Comparison of ENCODE assay signal across 9 cellular contexts in genomic region chr3:88149516-88150362, GRCh38. TPM values are rescaled to one million over a fixed set of nuclear protein-coding genes. Genes with fewer than 3 reads are reported as not detected.
DNase-seq lines count a peak whose midpoint lies in the region; ATAC-seq, FAIRE-seq and TF ChIP-seq lines count a peak whose summit lies in the region.
"Had no signal": no experiment of that assay in that cellular context is flagged by ENCODE, and none has a peak within 500 bp of the region (broad histone marks: within the 10 kb centered on the region; RNA-seq: fewer than 3 reads in every experiment).

Gene C3orf38, plus strand, starts transcription at chr3:88149959. Its CDS starts 94 bp downstream, at chr3:88150053.

- FAIRE-seq in GM19239 (lab: Jason Lieb, UNC): peak; percentile 96
- FAIRE-seq: islet of Langerhans had no signal

- DNase-seq in BE2C (peak; percentile 90), GM19239 (ENCODE audit: insufficient read length, low spot score) (peak; percentile 36), NCI-H510A treated with DMSO at 0.1 percent for 48 hours (lab: John Stamatoyannopoulos, UW) (peak; percentile 80), colonic mucosa (peak; percentile 91)
- peak; percentile 66 to 71 for DNase-seq in activated CD4-positive, alpha-beta T cell treated with anti-CD3 and anti-CD28 coated beads for 4 hours
- DNase-seq in stimulated activated CD4-positive, alpha-beta T cell treated with anti-CD3 and anti-CD28 coated beads, Interleukin-1b, Interleukin-23, amount 100 ng/mL, for 24 hours (ENCODE audit: low read depth in 4 of 4, low spot score in 1 of 4): peak; percentile 43 to 72 (median 64)

- intact Hi-C loops in colonic mucosa (cut with DNase I): loop anchor here (5.0 kb wide), 1 partner anchor 87 kb away; no protein-coding TSS in a partner anchor

- H3K27me3 ChIP-seq in BE2C (no peaks in the 10 kb centered on the region), colonic mucosa (no peaks in the 10 kb centered on the region), layer of hippocampus (ENCODE audit: control insufficient read depth, insufficient read depth, low read length) (no peaks in the 10 kb centered on the region)

- H3K4me3 ChIP-seq in BE2C (ENCODE audit: low read depth, low read length) (peak within 1 kb of the TSS; percentile 96), colonic mucosa (peak within 1 kb of the TSS; percentile 73)

- H3K9ac ChIP-seq in colonic mucosa (ENCODE audit: low read depth in 2 of 2, low read length in 2 of 2): peak within 1 kb of the TSS; percentile 81 to 98

- no peak for TF ChIP-seq CTCF in BE2C (IDR thresholded peaks at IDR 0.05; ENCODE audit: low read depth, low read length)
- TF ChIP-seq CTCF in colonic mucosa (IDR thresholded peaks at IDR 0.05): no peak

- H3K27ac ChIP-seq in colonic mucosa: peak within 1 kb of the TSS; percentile 95
- peak within 1 kb of the TSS; percentile 96 for H3K27ac ChIP-seq in layer of hippocampus (ENCODE audit: low read depth, low read length)

- H3K4me1 ChIP-seq in BE2C (no peaks in the 10 kb centered on the region), colonic mucosa (no peaks in the 10 kb centered on the region)

- H3K36me3 ChIP-seq in BE2C (peaks cover 3% of the 10 kb centered on the region), colonic mucosa (peaks cover 2% of the 10 kb centered on the region)

- ATAC-seq in HG03442 (IDR thresholded peaks at IDR 0.05; ENCODE audit: unreplicated experiment): peak; percentile 79

- no peaks in the 10 kb centered on the region for H3K9me3 ChIP-seq in BE2C
- H3K9me3 ChIP-seq in colonic mucosa: no peaks in the 10 kb centered on the region

RNA-seq across cellular contexts. Expression of gene C3orf38, which starts in this region (rescaled TPM):
- polyA plus RNA-seq in BE2C (2012; ENCODE audit: insufficient read depth, insufficient read length, low read depth): 16.3 TPM
- 10 to 100 TPM; 19.2 to 24.7 TPM for total RNA-seq in colonic mucosa

Comparison
In these comparisons a context has a peak if more than half of its experiments do, and no peak if none do; other contexts are left out.
1. Peak in every context shown above with its lines: DNase-seq, ATAC-seq, H3K4me3 ChIP-seq and H3K27ac ChIP-seq.
2. DNase-seq: peak in every context shown above with its lines; median percentile 91 in colonic mucosa; 90 in BE2C; 80 in NCI-H510A treated with DMSO at 0.1 percent for 48 hours; 68 in activated CD4-positive, alpha-beta T cell treated with anti-CD3 and anti-CD28 coated beads for 4 hours; 64 in stimulated activated CD4-positive, alpha-beta T cell treated with anti-CD3 and anti-CD28 coated beads, Interleukin-1b, Interleukin-23, amount 100 ng/mL, for 24 hours; 36 in GM19239.